Comparison of ENCODE assay signal across 10 cellular contexts in the genomic region with DNA sequence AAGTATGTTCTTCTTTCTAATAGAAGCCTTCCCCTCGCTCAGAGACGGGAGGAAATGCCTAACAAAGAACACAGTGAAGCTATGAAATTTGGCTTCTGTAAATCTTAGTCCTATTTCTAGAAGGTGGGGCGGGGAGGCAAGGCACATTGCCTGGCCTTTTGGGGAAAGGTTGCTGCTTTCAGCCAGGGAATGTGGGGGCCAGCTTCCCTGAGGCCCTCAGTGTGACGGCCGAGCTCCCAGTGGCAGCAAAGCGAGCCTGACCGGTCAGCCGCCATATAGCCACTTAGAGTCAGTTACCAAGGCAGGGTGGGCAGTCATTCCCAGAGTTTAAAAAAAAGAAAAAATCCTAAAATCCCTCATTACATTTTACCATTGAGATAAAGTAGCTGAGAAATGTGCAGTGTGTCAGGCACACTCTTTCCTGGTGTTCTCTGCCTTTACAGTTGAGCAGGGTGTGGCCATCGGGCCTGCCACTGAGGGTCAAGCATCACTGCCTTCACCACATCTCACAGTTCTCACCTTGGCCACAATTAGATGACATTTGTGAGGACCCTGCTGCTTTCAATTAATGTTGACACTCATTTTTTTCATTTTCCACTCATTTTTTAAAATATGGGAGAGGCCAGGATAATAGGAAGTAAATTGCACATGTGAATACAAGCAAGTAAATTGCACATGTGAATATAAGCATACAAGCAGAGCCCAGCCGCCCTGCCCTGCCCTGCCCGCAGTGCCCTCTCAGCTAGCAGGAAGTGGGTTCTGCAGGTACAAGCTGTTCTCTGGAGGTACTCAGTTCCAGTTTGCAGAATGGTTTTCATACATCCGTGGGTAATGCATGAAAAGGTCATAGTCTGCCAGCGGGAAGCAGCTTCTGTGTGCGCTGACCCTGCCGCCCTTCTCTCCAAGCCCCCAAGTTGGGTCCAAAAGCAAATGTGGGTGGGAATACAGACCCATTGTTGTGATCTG.
A peak's percentile ranks its signal among the peaks of the same experiment; 100 is the strongest.
DNase-seq lines count a peak whose midpoint lies in the region; ATAC-seq and TF ChIP-seq lines count a peak whose summit lies in the region.
"Had no signal": no experiment of that assay in that cellular context is flagged by ENCODE, and none has a peak within 500 bp of the region (broad histone marks: within the 10 kb centered on the region; RNA-seq: fewer than 3 reads in every experiment).

No MANE protein-coding gene starts in this region.

- intact Hi-C loops in colonic mucosa (cut with DNase I): no loop called here
- intact Hi-C loops in testis (cut with DNase I; ENCODE audit: low total_unique reads): no loop called here
- intact Hi-C loops in MCF 10A (cut with micrococcal nuclease): no loop called here

- H3K36me3 Mint-ChIP-seq in MCF 10A (ENCODE audit: insufficient read depth, unreplicated experiment): peaks cover 65% of the 10 kb centered on the region

- H3K27me3 ChIP-seq in colonic mucosa (no peaks in the 10 kb centered on the region), testis (no peaks in the 10 kb centered on the region)
- H3K27me3 ChIP-seq: body of pancreas had no signal

- H3K4me1 Mint-ChIP-seq in MCF 10A (ENCODE audit: insufficient read depth, unreplicated experiment): no peaks in the 10 kb centered on the region

- H3K4me3 Mint-ChIP-seq in MCF 10A (ENCODE audit: unreplicated experiment): no peak overlapping the region

- peak; percentile 17 for DNase-seq in stimulated activated CD4-positive, alpha-beta T cell treated with anti-CD3 and anti-CD28 coated beads, Interleukin-15, amount 100 ng/mL, for 24 hours
- DNase-seq in stimulated activated CD4-positive, alpha-beta T cell treated with anti-CD3 and anti-CD28 coated beads, Interleukin-1b, Interleukin-23, amount 100 ng/mL, for 48 hours: no peak
- DNase-seq in colonic mucosa: peak; percentile 35
- DNase-seq in ureter (ENCODE audit: low spot score): peak; percentile 60
- no peak for DNase-seq in testis
- no peak for DNase-seq in MCF 10A (ENCODE audit: unreplicated experiment)
- DNase-seq in NCI-H2107 treated with DMSO at 0.1 percent for 48 hours (lab: John Stamatoyannopoulos, UW; ENCODE audit: unreplicated experiment): no peak
- DNase-seq: stimulated activated CD4-positive, alpha-beta T cell treated with anti-CD3 and anti-CD28 coated beads, Interleukin-4, amount 100 ng/mL, for 1 hour had no signal

- H3K27me3 Mint-ChIP-seq in MCF 10A (ENCODE audit: insufficient read depth, unreplicated experiment): no peaks in the 10 kb centered on the region

- peak; percentile 76 for ATAC-seq in HG03521 (IDR thresholded peaks at IDR 0.05; ENCODE audit: unreplicated experiment)
- ATAC-seq: body of pancreas had no signal

- no peak overlapping the region for H3K27ac ChIP-seq in colonic mucosa
- no peak overlapping the region for H3K27ac ChIP-seq in testis
- H3K27ac ChIP-seq: body of pancreas had no signal

- H3K4me3 ChIP-seq in colonic mucosa (no peak overlapping the region), testis (no peak overlapping the region)
- H3K4me3 ChIP-seq: body of pancreas had no signal

- TF ChIP-seq CTCF in colonic mucosa (IDR thresholded peaks at IDR 0.05) (no peak), testis (IDR thresholded peaks at IDR 0.05) (no peak), MCF 10A (IDR thresholded peaks at IDR 0.05; ENCODE audit: unreplicated experiment) (no peak)

- no peak overlapping the region for H3K27ac Mint-ChIP-seq in MCF 10A (ENCODE audit: low read depth, unreplicated experiment)

- WGBS in testis, 2 donors: 70 to 71% methylated on average over 14 to 15 of the region's 15 CpGs

- H3K4me1 ChIP-seq in colonic mucosa (peaks cover 6% of the 10 kb centered on the region), testis (no peaks in the 10 kb centered on the region)
- H3K4me1 ChIP-seq: body of pancreas had no signal

- TF ChIP-seq POLR2A in testis (IDR thresholded peaks at IDR 0.05): no peak

- CTCF ChIA-PET in MCF 10A (lab: Yijun Ruan, JAX): interaction anchor here (0.8 kb wide), 1 partner anchor 14 kb away, joined by 3 read pairs; no protein-coding TSS in a partner anchor

- H3K9me3 ChIP-seq in colonic mucosa: no peaks in the 10 kb centered on the region
- H3K9me3 ChIP-seq in testis: no peaks in the 10 kb centered on the region
- H3K9me3 ChIP-seq: body of pancreas had no signal

- no peaks in the 10 kb centered on the region for H3K9me3 Mint-ChIP-seq in MCF 10A (ENCODE audit: unreplicated experiment)

- BruUV-seq in MCF 10A (replicated peaks; lab: Mats Ljungman, UMichigan): no TSS peak

- no peak overlapping the region for H3K9ac ChIP-seq in colonic mucosa (ENCODE audit: low read depth in 2 of 2, low read length in 2 of 2)

- H3K36me3 ChIP-seq in colonic mucosa: no peaks in the 10 kb centered on the region
- H3K36me3 ChIP-seq in testis (ENCODE audit: low read depth, missing control alignments): no peaks in the 10 kb centered on the region

- POLR2A ChIA-PET in MCF 10A (lab: Yijun Ruan, JAX): no interaction called here

Comparison
In these comparisons a context has a peak if more than half of its experiments do, and no peak if none do; other contexts are left out.
1. DNase-seq: peak in stimulated activated CD4-positive, alpha-beta T cell treated with anti-CD3 and anti-CD28 coated beads, Interleukin-15, amount 100 ng/mL, for 24 hours (single experiment), colonic mucosa (single experiment) and ureter (single experiment); none in stimulated activated CD4-positive, alpha-beta T cell treated with anti-CD3 and anti-CD28 coated beads, Interleukin-1b, Interleukin-23, amount 100 ng/mL, for 48 hours (single experiment), testis (single experiment), MCF 10A (single experiment) and NCI-H2107 treated with DMSO at 0.1 percent for 48 hours (single experiment).